25 cellular contexts compared by ENCODE assay signal in genomic region chr17:67686246-67686645, GRCh38.
"Had no signal": no experiment of that assay in that cellular context is flagged by ENCODE, and none has a peak within 500 bp of the region (broad histone marks: within the 10 kb centered on the region; RNA-seq: fewer than 3 reads in every experiment).

No MANE protein-coding gene starts in this region.

- DNase-seq: activated CD4-positive, alpha-beta T cell treated with anti-CD3 and anti-CD28 coated beads for 1 hour; activated CD4-positive, alpha-beta T cell treated with anti-CD3 and anti-CD28 coated beads, Interleukin-2, amount 50 U/mL, for 1 hour; activated effector memory CD4-positive, alpha-beta T cell treated with anti-CD3 and anti-CD28 coated beads, Interleukin-2, amount 50 U/mL, for 16 hours; activated naive CD4-positive, alpha-beta T cell treated with anti-CD3 and anti-CD28 coated beads, Interleukin-2, amount 50 U/mL, for 16 hours; anterior cingulate cortex; dermis blood vessel endothelial cell; effector CD8-positive, alpha-beta T cell; erythroblast; foreskin melanocyte; glutamatergic neuron; immature natural killer cell; kidney glomerular epithelial cell; left lung; naive B cell; retina; sigmoid colon; stimulated activated CD4-positive, alpha-beta T cell treated with anti-CD3 and anti-CD28 coated beads, Interleukin-15, amount 100 ng/mL, for 24 hours; transverse colon; uterus had no signal

- ATAC-seq: left lung; stimulated activated memory B cell treated with anti-CD40 and anti-IgM and Interleukin-4, amounts not matched to agents 10 μg/mL and 1 μg/mL and 100 μg/mL, for 72 hours had no signal

- H3K4me2 ChIP-seq: hepatocyte, smooth muscle cell had no signal

- H3K9me3 ChIP-seq: left lung, sigmoid colon, transverse colon, uterus had no signal

- H3K4me3 Mint-ChIP-seq: immature natural killer cell; naive B cell; stimulated activated memory B cell treated with anti-CD40 and anti-IgM and Interleukin-4, amounts not matched to agents 10 μg/mL and 1 μg/mL and 100 μg/mL, for 72 hours had no signal

- H3K4me1 ChIP-seq: sigmoid colon, transverse colon, uterus had no signal

- H3K9me3 Mint-ChIP-seq: brain; immature natural killer cell; naive B cell; stimulated activated memory B cell treated with anti-CD40 and anti-IgM and Interleukin-4, amounts not matched to agents 10 μg/mL and 1 μg/mL and 100 μg/mL, for 72 hours had no signal

- H3K27ac ChIP-seq: hepatocyte, left lung, sigmoid colon, transverse colon, uterus had no signal

- H3K27ac Mint-ChIP-seq: progenitor cell of endocrine pancreas; stimulated activated memory B cell treated with anti-CD40 and anti-IgM and Interleukin-4, amounts not matched to agents 10 μg/mL and 1 μg/mL and 100 μg/mL, for 72 hours had no signal

- H3K36me3 Mint-ChIP-seq: brain; naive B cell; stimulated activated memory B cell treated with anti-CD40 and anti-IgM and Interleukin-4, amounts not matched to agents 10 μg/mL and 1 μg/mL and 100 μg/mL, for 72 hours had no signal

- H3K79me2 ChIP-seq: hepatocyte had no signal

- H3K4me3 ChIP-seq: hepatocyte, left lung, lung, sigmoid colon, smooth muscle cell, transverse colon, uterus had no signal

- H3K27me3 ChIP-seq: hepatocyte, left lung, sigmoid colon, transverse colon, uterus had no signal

- H3K27me3 Mint-ChIP-seq: brain; naive B cell; progenitor cell of endocrine pancreas; stimulated activated memory B cell treated with anti-CD40 and anti-IgM and Interleukin-4, amounts not matched to agents 10 μg/mL and 1 μg/mL and 100 μg/mL, for 72 hours had no signal

- H3K36me3 ChIP-seq: left lung, sigmoid colon, transverse colon, uterus had no signal

- H2AFZ ChIP-seq: hepatocyte had no signal
